24 cellular contexts compared by ENCODE assay signal in the genomic region with DNA sequence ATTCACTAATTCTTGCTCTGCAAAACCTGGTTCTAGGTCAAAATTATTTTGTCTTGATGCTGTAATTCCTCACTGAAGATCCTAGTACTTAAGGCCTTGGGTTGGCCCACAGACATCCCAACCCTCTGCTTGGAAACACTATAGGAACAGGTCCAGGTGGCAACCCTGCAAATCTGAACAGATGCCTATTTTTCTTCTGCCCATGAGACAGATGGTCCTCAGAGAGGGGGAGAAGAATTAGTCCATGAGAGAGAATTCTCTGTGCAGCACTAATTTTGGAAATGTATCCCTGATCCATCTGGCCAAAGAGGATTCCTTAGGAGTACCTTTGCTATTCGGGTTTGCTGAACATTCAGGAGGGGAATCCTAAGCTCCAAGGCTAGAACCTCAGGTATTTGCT.
A peak's percentile ranks its signal among the peaks of the same experiment; 100 is the strongest.
DNase-seq lines count a peak whose midpoint lies in the region; ATAC-seq and TF ChIP-seq lines count a peak whose summit lies in the region.
"Had no signal": no experiment of that assay in that cellular context is flagged by ENCODE, and none has a peak within 500 bp of the region (broad histone marks: within the 10 kb centered on the region; RNA-seq: fewer than 3 reads in every experiment).

No MANE protein-coding gene starts in this region.

- no peak for ATAC-seq in aorta (ENCODE audit: low FRiP score)
- ATAC-seq in naive thymus-derived CD4-positive, alpha-beta T cell, result no peak
- ATAC-seq: A549, PC-3 had no signal

- intact Hi-C loops in aorta (cut with DNase I), result no loop called here
- intact Hi-C loops in naive thymus-derived CD4-positive, alpha-beta T cell (cut with micrococcal nuclease), result no loop called here

- peaks cover 0 to 14% (median 6%) of the 10 kb centered on the region in 11 donors for H3K9me3 Mint-ChIP-seq in naive thymus-derived CD4-positive, alpha-beta T cell
- H3K9me3 Mint-ChIP-seq: H9 had no signal

- no peaks in the 10 kb centered on the region for H3K27me3 Mint-ChIP-seq in naive thymus-derived CD4-positive, alpha-beta T cell

- in situ Hi-C loops in G401 (cut with HindIII; ENCODE audit: low sequenced_read_pairs), result no loop called here

- H3K9me3 ChIP-seq in WERI-Rb-1 (ENCODE audit: severe bottlenecking) (no peaks in the 10 kb centered on the region), aorta (ENCODE audit: control insufficient read depth, low read length) (peaks cover 2% of the 10 kb centered on the region)
- H3K9me3 ChIP-seq in naive thymus-derived CD4-positive, alpha-beta T cell (ENCODE audit: control insufficient read depth in 2 of 3, low read length in 3 of 3), result no peaks in the 10 kb centered on the region
- H3K9me3 ChIP-seq: A549, BE2C, MG63, SK-N-SH had no signal

- TF ChIP-seq CTCF in WERI-Rb-1 (IDR thresholded peaks at IDR 0.05; ENCODE audit: low read depth, low read length), result no peak

- DNase-seq in G401 (ENCODE audit: low spot score), result peak; percentile 98
- DNase-seq in NCI-H446 treated with DMSO at 0.1 percent for 48 hours (lab: John Stamatoyannopoulos, UW), result peak; percentile 87
- DNase-seq in WERI-Rb-1, result peak; percentile 52
- DNase-seq in middle frontal gyrus (ENCODE audit: extremely low spot score, low spot score), result peak; percentile 29
- DNase-seq in aorta, result no peak
- no peak for DNase-seq in stimulated activated CD4-positive, alpha-beta T cell treated with anti-CD3 and anti-CD28 coated beads, Interleukin-2, amount 100 ng/mL, for 48 hours
- DNase-seq in naive thymus-derived CD4-positive, alpha-beta T cell, result no peak
- DNase-seq: BE2C; Calu3; DMS53; GM23248; H9; IMR-90; KG1; MG63; NCI-H187; NCI-H2081 treated with DMSO at 0.1 percent for 48 hours; NK-92 treated with Interleukin-12 subunit alpha and Interleukin-12 subunit beta, amount 100 ng/mL, for 24 hours; PC-3; SK-N-SH; SW 1271 had no signal

- H3K36me3 Mint-ChIP-seq in naive thymus-derived CD4-positive, alpha-beta T cell, result no peaks in the 10 kb centered on the region
- H3K36me3 Mint-ChIP-seq: CD14-positive monocyte had no signal

- no peak overlapping the region for H3K4me3 ChIP-seq in WERI-Rb-1 (ENCODE audit: low read depth, low read length)
- no peak overlapping the region for H3K4me3 ChIP-seq in aorta (ENCODE audit: low read length in 2 of 2)
- H3K4me3 ChIP-seq in naive thymus-derived CD4-positive, alpha-beta T cell (ENCODE audit: low read length), result no peak overlapping the region
- H3K4me3 ChIP-seq: A549, GM23248, MG63 had no signal

- 87 to 90% methylated on average over 1 of the region's 1 CpG for WGBS in aorta, 2 donors

- POLR2A ChIA-PET in naive thymus-derived CD4-positive, alpha-beta T cell (lab: Charles Lee), result no interaction called here

- no peak overlapping the region for H3K27ac Mint-ChIP-seq in naive thymus-derived CD4-positive, alpha-beta T cell
- H3K27ac Mint-ChIP-seq: CD14-positive monocyte; H9; T-helper 1 cell treated with Interleukin-12 subunit alpha and Interleukin-12 subunit beta and Interleukin-4 antibody, amounts not matched to agents 30 μg/mL and 1 μg/mL, for 36 hours had no signal

- H3K4me1 ChIP-seq in aorta (ENCODE audit: control insufficient read depth in 1 of 2, insufficient read depth in 2 of 2, low read length in 2 of 2), result no peaks in the 10 kb centered on the region
- no peaks in the 10 kb centered on the region for H3K4me1 ChIP-seq in naive thymus-derived CD4-positive, alpha-beta T cell (ENCODE audit: control insufficient read depth in 2 of 2, insufficient read depth in 2 of 2, low read length in 2 of 2)
- H3K4me1 ChIP-seq: A549, BE2C had no signal

- no peak overlapping the region for H3K4me3 Mint-ChIP-seq in naive thymus-derived CD4-positive, alpha-beta T cell
- H3K4me3 Mint-ChIP-seq: CD14-positive monocyte; H9; T-helper 1 cell treated with Interleukin-12 subunit alpha and Interleukin-12 subunit beta and Interleukin-4 antibody, amounts not matched to agents 30 μg/mL and 1 μg/mL, for 36 hours had no signal

- H3K27me3 ChIP-seq in WERI-Rb-1 (ENCODE audit: insufficient read depth, low read depth, severe bottlenecking) (no peaks in the 10 kb centered on the region), aorta (ENCODE audit: control insufficient read depth in 1 of 2, insufficient read depth in 2 of 2, low read length in 1 of 2) (no peaks in the 10 kb centered on the region)
- H3K27me3 ChIP-seq in naive thymus-derived CD4-positive, alpha-beta T cell (ENCODE audit: control insufficient read depth in 2 of 2, insufficient read depth in 2 of 2, low read length in 2 of 2), result no peaks in the 10 kb centered on the region
- H3K27me3 ChIP-seq: BE2C, MG63 had no signal

- peaks cover 17% of the 10 kb centered on the region for H3K36me3 ChIP-seq in WERI-Rb-1
- H3K36me3 ChIP-seq in aorta (ENCODE audit: control insufficient read depth in 1 of 2, insufficient read depth in 2 of 2, low read length in 1 of 2), result no peaks in the 10 kb centered on the region
- H3K36me3 ChIP-seq in naive thymus-derived CD4-positive, alpha-beta T cell (ENCODE audit: control insufficient read depth in 2 of 3, insufficient read depth in 3 of 3, low read length in 3 of 3), result no peaks in the 10 kb centered on the region
- H3K36me3 ChIP-seq: BE2C, MG63 had no signal

- peaks cover 0 to 2% (median 0%) of the 10 kb centered on the region in 7 donors for H3K4me1 Mint-ChIP-seq in naive thymus-derived CD4-positive, alpha-beta T cell
- H3K4me1 Mint-ChIP-seq: CD14-positive monocyte, H9 had no signal

- CTCF ChIA-PET in naive thymus-derived CD4-positive, alpha-beta T cell (lab: Charles Lee), result no interaction called here

- no peak overlapping the region for H3K27ac ChIP-seq in WERI-Rb-1
- no peak overlapping the region for H3K27ac ChIP-seq in aorta (ENCODE audit: low read depth in 1 of 2, low read length in 2 of 2)
- no peak overlapping the region for H3K27ac ChIP-seq in naive thymus-derived CD4-positive, alpha-beta T cell (ENCODE audit: low read depth, low read length)
- H3K27ac ChIP-seq: A549, GM23248 had no signal

Comparison
In these comparisons a context has a peak if more than half of its experiments do, and no peak if none do; other contexts are left out.
1. DNase-seq: peak in G401 (single experiment), NCI-H446 treated with DMSO at 0.1 percent for 48 hours (single experiment), WERI-Rb-1 (single experiment) and middle frontal gyrus (single experiment); none in aorta (0 of 2), stimulated activated CD4-positive, alpha-beta T cell treated with anti-CD3 and anti-CD28 coated beads, Interleukin-2, amount 100 ng/mL, for 48 hours (0 of 2) and naive thymus-derived CD4-positive, alpha-beta T cell (0 of 9).